Comparison of ENCODE assay signal across 1 cellular context in genomic region chr4:37729649-37730004, GRCh38.
TF ChIP-seq lines count a peak whose summit lies in the region.

No MANE protein-coding gene starts in this region.

TF ChIP-seq in H1, 55 proteins besides CTCF, POLR2A, EP300 and RAD21:
- TF ChIP-seq E2F6 (IDR thresholded peaks at IDR 0.05) (no peak), POU5F1 (IDR thresholded peaks at IDR 0.05; ENCODE audit: low read depth, low read length) (no peak), YY1 (IDR thresholded peaks at IDR 0.05; ENCODE audit: low read depth, low read length) (no peak), JUND (IDR thresholded peaks at IDR 0.05; ENCODE audit: low read length) (no peak), TAF7 (optimal IDR thresholded peaks at IDR 0.05; ENCODE audit: borderline replicate concordance, low read depth, low read length) (no peak), ATF3 (IDR thresholded peaks at IDR 0.05; ENCODE audit: insufficient read depth, low read depth, low read length) (no peak), PHF8 (conservative IDR thresholded peaks at IDR 0.05; ENCODE audit: low read depth, low read length) (no peak), RNF2 (IDR thresholded peaks at IDR 0.05; ENCODE audit: borderline replicate concordance, low read depth, low read length, missing control alignments, poor library complexity, severe bottlenecking) (no peak), MAX (IDR thresholded peaks at IDR 0.05) (no peak), USF2 (IDR thresholded peaks at IDR 0.05; ENCODE audit: low read length) (no peak), SRF (IDR thresholded peaks at IDR 0.05; ENCODE audit: low read depth, low read length) (no peak), ASH2L (IDR thresholded peaks at IDR 0.05; ENCODE audit: low read length) (no peak), TEAD4 (IDR thresholded peaks at IDR 0.05; ENCODE audit: low read depth, low read length) (no peak), EZH2 (IDR thresholded peaks at IDR 0.05; ENCODE audit: low read depth, low read length, severe bottlenecking) (no peak), KDM1A (IDR thresholded peaks at IDR 0.05; ENCODE audit: borderline replicate concordance, low read length) (no peak)
